In genomic region chr9:98189412-98189811, GRCh38 we compare ENCODE assay signal across 1 cellular context.
TF ChIP-seq lines count a peak whose summit lies in the region.

No MANE protein-coding gene starts in this region.

TF ChIP-seq in HepG2, 621 proteins besides CTCF, POLR2A, EP300 and RAD21 (continued from another document):
- TF ChIP-seq ZMYM3 (CRISPR knock-in tag; IDR thresholded peaks at IDR 0.05) (peak; percentile 19; the same call in 1 of the 2 replicates), ZBTB10 (CRISPR knock-in tag; IDR thresholded peaks at IDR 0.05; ENCODE audit: borderline replicate concordance) (no peak)
